ENCODE assay signal across 1 cellular context in the genomic region with DNA sequence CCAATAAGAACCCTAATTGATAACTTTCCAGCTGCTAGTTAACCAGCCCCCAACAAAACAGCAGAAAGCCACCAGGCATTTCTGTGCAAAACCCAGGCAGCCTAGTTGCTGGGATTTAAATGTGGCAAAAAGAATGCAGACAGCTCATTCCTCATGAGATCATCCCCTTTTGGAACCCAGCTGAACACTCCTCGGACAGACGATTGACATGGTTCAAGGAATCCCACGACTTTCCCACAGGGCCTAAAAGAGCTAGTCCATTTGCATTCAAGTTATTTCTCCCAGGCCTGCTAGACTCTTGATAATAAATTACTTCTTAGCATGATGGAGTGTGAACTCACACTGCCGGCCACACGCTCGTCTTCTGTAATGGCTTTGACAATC.
TF ChIP-seq lines count a peak whose summit lies in the region.

No MANE protein-coding gene starts in this region.

TF ChIP-seq in WTC11, 78 proteins besides CTCF, POLR2A, EP300 and RAD21 (continued from another document):
- TF ChIP-seq, protein P1, sequence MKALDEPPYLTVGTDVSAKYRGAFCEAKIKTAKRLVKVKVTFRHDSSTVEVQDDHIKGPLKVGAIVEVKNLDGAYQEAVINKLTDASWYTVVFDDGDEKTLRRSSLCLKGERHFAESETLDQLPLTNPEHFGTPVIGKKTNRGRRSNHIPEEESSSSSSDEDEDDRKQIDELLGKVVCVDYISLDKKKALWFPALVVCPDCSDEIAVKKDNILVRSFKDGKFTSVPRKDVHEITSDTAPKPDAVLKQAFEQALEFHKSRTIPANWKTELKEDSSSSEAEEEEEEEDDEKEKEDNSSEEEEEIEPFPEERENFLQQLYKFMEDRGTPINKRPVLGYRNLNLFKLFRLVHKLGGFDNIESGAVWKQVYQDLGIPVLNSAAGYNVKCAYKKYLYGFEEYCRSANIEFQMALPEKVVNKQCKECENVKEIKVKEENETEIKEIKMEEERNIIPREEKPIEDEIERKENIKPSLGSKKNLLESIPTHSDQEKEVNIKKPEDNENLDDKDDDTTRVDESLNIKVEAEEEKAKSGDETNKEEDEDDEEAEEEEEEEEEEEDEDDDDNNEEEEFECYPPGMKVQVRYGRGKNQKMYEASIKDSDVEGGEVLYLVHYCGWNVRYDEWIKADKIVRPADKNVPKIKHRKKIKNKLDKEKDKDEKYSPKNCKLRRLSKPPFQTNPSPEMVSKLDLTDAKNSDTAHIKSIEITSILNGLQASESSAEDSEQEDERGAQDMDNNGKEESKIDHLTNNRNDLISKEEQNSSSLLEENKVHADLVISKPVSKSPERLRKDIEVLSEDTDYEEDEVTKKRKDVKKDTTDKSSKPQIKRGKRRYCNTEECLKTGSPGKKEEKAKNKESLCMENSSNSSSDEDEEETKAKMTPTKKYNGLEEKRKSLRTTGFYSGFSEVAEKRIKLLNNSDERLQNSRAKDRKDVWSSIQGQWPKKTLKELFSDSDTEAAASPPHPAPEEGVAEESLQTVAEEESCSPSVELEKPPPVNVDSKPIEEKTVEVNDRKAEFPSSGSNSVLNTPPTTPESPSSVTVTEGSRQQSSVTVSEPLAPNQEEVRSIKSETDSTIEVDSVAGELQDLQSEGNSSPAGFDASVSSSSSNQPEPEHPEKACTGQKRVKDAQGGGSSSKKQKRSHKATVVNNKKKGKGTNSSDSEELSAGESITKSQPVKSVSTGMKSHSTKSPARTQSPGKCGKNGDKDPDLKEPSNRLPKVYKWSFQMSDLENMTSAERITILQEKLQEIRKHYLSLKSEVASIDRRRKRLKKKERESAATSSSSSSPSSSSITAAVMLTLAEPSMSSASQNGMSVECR (CRISPR knock-in tag; IDR thresholded peaks at IDR 0.05; ENCODE audit: borderline replicate concordance): no peak
- TF ChIP-seq GTF2I (CRISPR knock-in tag; conservative IDR thresholded peaks at IDR 0.05) (no peak), FOXJ3 (CRISPR knock-in tag; IDR thresholded peaks at IDR 0.05; ENCODE audit: borderline replicate concordance) (no peak), FOXP1 (CRISPR knock-in tag; IDR thresholded peaks at IDR 0.05; ENCODE audit: borderline replicate concordance) (no peak)
